1 cellular context compared by ENCODE assay signal in the genomic region with DNA sequence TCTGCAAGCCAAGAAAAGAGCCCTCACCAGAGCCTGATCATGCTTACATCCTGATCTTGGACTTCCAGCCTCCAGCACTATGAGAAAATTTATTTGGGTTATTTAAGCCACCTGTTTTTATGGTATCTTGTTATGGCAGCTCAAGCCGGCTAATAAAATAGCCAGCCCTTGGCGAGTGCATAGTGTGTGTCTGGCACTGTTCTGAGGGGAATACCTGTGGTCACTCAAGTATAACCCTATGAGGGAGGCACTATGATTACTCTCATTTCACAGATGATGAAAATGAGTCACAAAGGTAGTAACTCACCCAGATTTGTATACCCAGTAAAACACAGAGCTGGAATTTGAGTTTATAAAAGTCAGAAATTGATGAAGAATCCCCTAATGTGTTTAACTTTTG.
TF ChIP-seq lines count a peak whose summit lies in the region.

No MANE protein-coding gene starts in this region.

TF ChIP-seq in GM12878, 131 proteins besides CTCF, POLR2A, EP300 and RAD21 (continued from another document):
- TF ChIP-seq, protein P1, sequence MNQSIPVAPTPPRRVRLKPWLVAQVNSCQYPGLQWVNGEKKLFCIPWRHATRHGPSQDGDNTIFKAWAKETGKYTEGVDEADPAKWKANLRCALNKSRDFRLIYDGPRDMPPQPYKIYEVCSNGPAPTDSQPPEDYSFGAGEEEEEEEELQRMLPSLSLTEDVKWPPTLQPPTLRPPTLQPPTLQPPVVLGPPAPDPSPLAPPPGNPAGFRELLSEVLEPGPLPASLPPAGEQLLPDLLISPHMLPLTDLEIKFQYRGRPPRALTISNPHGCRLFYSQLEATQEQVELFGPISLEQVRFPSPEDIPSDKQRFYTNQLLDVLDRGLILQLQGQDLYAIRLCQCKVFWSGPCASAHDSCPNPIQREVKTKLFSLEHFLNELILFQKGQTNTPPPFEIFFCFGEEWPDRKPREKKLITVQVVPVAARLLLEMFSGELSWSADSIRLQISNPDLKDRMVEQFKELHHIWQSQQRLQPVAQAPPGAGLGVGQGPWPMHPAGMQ (IDR thresholded peaks at IDR 0.05; ENCODE audit: borderline replicate concordance), result no peak
- no peak for TF ChIP-seq BRCA1 (IDR thresholded peaks at IDR 0.05; ENCODE audit: low read depth, low read length)
